ENCODE assay signal across 11 cellular contexts in genomic region chr20:62132421-62132820, GRCh38. TPM values are rescaled to one million over a fixed set of nuclear protein-coding genes. Genes with fewer than 3 reads are reported as not detected.
DNase-seq lines count a peak whose midpoint lies in the region; ATAC-seq and TF ChIP-seq lines count a peak whose summit lies in the region.
"Had no signal": no experiment of that assay in that cellular context is flagged by ENCODE, and none has a peak within 500 bp of the region (broad histone marks: within the 10 kb centered on the region; RNA-seq: fewer than 3 reads in every experiment).

No MANE protein-coding gene starts in this region.

- H3K4me3 Mint-ChIP-seq in activated naive CD8-positive, alpha-beta T cell treated with anti-CD3 and anti-CD28 coated beads, Interleukin-2, amount 10 ng/mL, durations not matched to agents 7 days and 5 days, result no peak overlapping the region
- H3K4me3 Mint-ChIP-seq: B cell had no signal

- H3K27ac ChIP-seq in cardiac muscle cell (peak overlapping the region; percentile 28), lung (ENCODE audit: low read depth in 1 of 2, low read length in 1 of 2) (peak overlapping the region; percentile 43 to 73), upper lobe of right lung (peak overlapping the region; percentile 80)

- no peaks in the 10 kb centered on the region for H3K27me3 Mint-ChIP-seq in activated naive CD8-positive, alpha-beta T cell treated with anti-CD3 and anti-CD28 coated beads, Interleukin-2, amount 10 ng/mL, durations not matched to agents 7 days and 5 days
- H3K27me3 Mint-ChIP-seq: B cell had no signal

- no peaks in the 10 kb centered on the region for H3K4me1 ChIP-seq in cardiac muscle cell (ENCODE audit: low read depth)
- peaks cover 0 to 13% of the 10 kb centered on the region in 2 donors for H3K4me1 ChIP-seq in lung (ENCODE audit: control insufficient read depth in 2 of 2, insufficient read depth in 2 of 2, low read length in 2 of 2)
- peaks cover 21% of the 10 kb centered on the region for H3K4me1 ChIP-seq in upper lobe of right lung
- H3K4me1 ChIP-seq in HAP-1, result no peaks in the 10 kb centered on the region

- H3K9me3 ChIP-seq in cardiac muscle cell (ENCODE audit: low read depth) (no peaks in the 10 kb centered on the region), lung (ENCODE audit: control insufficient read depth in 2 of 2, insufficient read depth in 1 of 2, low read length in 1 of 2) (no peaks in the 10 kb centered on the region), upper lobe of right lung (no peaks in the 10 kb centered on the region), HAP-1 (no peaks in the 10 kb centered on the region)
- H3K9me3 ChIP-seq: thoracic aorta had no signal

- peak overlapping the region; percentile 58 for H3K27ac Mint-ChIP-seq in activated naive CD8-positive, alpha-beta T cell treated with anti-CD3 and anti-CD28 coated beads, Interleukin-2, amount 10 ng/mL, durations not matched to agents 7 days and 5 days
- H3K27ac Mint-ChIP-seq: B cell had no signal

- ATAC-seq in Right ventricle myocardium inferior (no peak), lung (ENCODE audit: insufficient read depth, low FRiP score) (no peak), upper lobe of right lung (peak; percentile 61), HG02571 (IDR thresholded peaks at IDR 0.05; ENCODE audit: unreplicated experiment) (no peak), GM21528 (IDR thresholded peaks at IDR 0.05; ENCODE audit: low FRiP score, unreplicated experiment) (no peak)
- no peak for ATAC-seq in activated naive CD8-positive, alpha-beta T cell treated with anti-CD3 and anti-CD28 coated beads, Interleukin-2, amount 10 ng/mL, durations not matched to agents 7 days and 5 days (ENCODE audit: low read depth)

- intact Hi-C loops in Right ventricle myocardium inferior (cut with DNase I) (no loop called here), upper lobe of right lung (cut with DNase I) (loop anchor here (10.0 kb wide), 1 partner anchor 108 kb away; no protein-coding TSS in a partner anchor)

- no peaks in the 10 kb centered on the region for H3K9me3 Mint-ChIP-seq in activated naive CD8-positive, alpha-beta T cell treated with anti-CD3 and anti-CD28 coated beads, Interleukin-2, amount 10 ng/mL, durations not matched to agents 7 days and 5 days

- no peak overlapping the region for H3K4me3 ChIP-seq in cardiac muscle cell
- H3K4me3 ChIP-seq in lung, result no peak overlapping the region
- peak overlapping the region; percentile 8 for H3K4me3 ChIP-seq in upper lobe of right lung
- no peak overlapping the region for H3K4me3 ChIP-seq in HAP-1
- H3K4me3 ChIP-seq: thoracic aorta had no signal

- H3K36me3 ChIP-seq in cardiac muscle cell (peaks cover 78% of the 10 kb centered on the region), lung (ENCODE audit: control insufficient read depth in 2 of 2, insufficient read depth in 2 of 2, low read length in 2 of 2) (peaks cover 25 to 78% of the 10 kb centered on the region in 2 donors), upper lobe of right lung (peaks cover 100% of the 10 kb centered on the region), HAP-1 (replicated peaks) (peaks cover 96% of the 10 kb centered on the region)

- DNase-seq in cardiac muscle cell (ENCODE audit: low read depth in 1 of 2, low spot score in 1 of 2) (no peak), Right ventricle myocardium inferior (ENCODE audit: missing footprints) (no peak), lung (ENCODE audit: low spot score) (no peak), upper lobe of right lung (no peak), HAP-1 (ENCODE audit: low spot score in 2 of 2) (no peak)
- DNase-seq in activated naive CD8-positive, alpha-beta T cell treated with anti-CD3 and anti-CD28 coated beads, Interleukin-2, amount 10 ng/mL, durations not matched to agents 7 days and 5 days, result no peak
- DNase-seq: NCI-H2081 treated with DMSO at 0.1 percent for 48 hours had no signal

- in situ Hi-C loops in HAP-1 (cut with MboI; ENCODE audit: low sequenced_read_pairs), result no loop called here

- 83% methylated on average over 7 of the region's 7 CpGs for WGBS in lung, 2 donors

- POLR2A ChIA-PET in activated naive CD8-positive, alpha-beta T cell treated with anti-CD3 and anti-CD28 coated beads, Interleukin-2, amount 10 ng/mL, durations not matched to agents 7 days and 5 days (lab: Charles Lee), result interaction anchor here (2.1 kb wide), 1 partner anchor 65 kb away, joined by 8 read pairs; no protein-coding TSS in a partner anchor

- no peaks in the 10 kb centered on the region for H3K27me3 ChIP-seq in cardiac muscle cell
- H3K27me3 ChIP-seq in lung (ENCODE audit: control insufficient read depth, insufficient read depth), result no peaks in the 10 kb centered on the region
- no peaks in the 10 kb centered on the region for H3K27me3 ChIP-seq in upper lobe of right lung
- H3K27me3 ChIP-seq in HAP-1 (ENCODE audit: low read depth), result no peaks in the 10 kb centered on the region

- H3K36me3 Mint-ChIP-seq in activated naive CD8-positive, alpha-beta T cell treated with anti-CD3 and anti-CD28 coated beads, Interleukin-2, amount 10 ng/mL, durations not matched to agents 7 days and 5 days, result peaks cover 29% of the 10 kb centered on the region

- TF ChIP-seq CTCF in cardiac muscle cell (IDR thresholded peaks at IDR 0.05; ENCODE audit: low read depth, low read length), result no peak
- TF ChIP-seq CTCF in lung (IDR thresholded peaks at IDR 0.05; ENCODE audit: control extremely low read depth, extremely low read depth), result no peak
- no peak for TF ChIP-seq CTCF in upper lobe of right lung (IDR thresholded peaks at IDR 0.05)

- H3K4me1 Mint-ChIP-seq in activated naive CD8-positive, alpha-beta T cell treated with anti-CD3 and anti-CD28 coated beads, Interleukin-2, amount 10 ng/mL, durations not matched to agents 7 days and 5 days, result peaks cover 13% of the 10 kb centered on the region

RNA-seq across cellular contexts. Expression of gene LSM14B, which starts 10.1 kb away (rescaled TPM):
- total RNA-seq in cardiac muscle cell, result 63.3 and 71.8 TPM in 2 replicates
- polyA plus RNA-seq in cardiac muscle cell, result 6.5 and 7.5 TPM in 2 replicates
- 55.2 TPM for total RNA-seq in Right ventricle myocardium inferior
- 10 to 100 TPM; 45.1 to 45.5 TPM for total RNA-seq in activated naive CD8-positive, alpha-beta T cell treated with anti-CD3 and anti-CD28 coated beads, Interleukin-2, amount 10 ng/mL, durations not matched to agents 7 days and 5 days
- 10 to 100 TPM; 31.7 to 41.7 TPM for total RNA-seq in lung
- 10 to 100 TPM; 16.4 to 24.0 TPM for polyA plus RNA-seq in lung
- 35.1 TPM for total RNA-seq in upper lobe of right lung

RNA-seq across cellular contexts. Expression of gene PSMA7, which starts 10.8 kb away (rescaled TPM):
- total RNA-seq in cardiac muscle cell (333 and 442 TPM in 2 replicates), Right ventricle myocardium inferior (230 TPM), lung (100 to 1,000 TPM; 100 to 289 TPM), upper lobe of right lung (209 TPM)
- polyA plus RNA-seq in cardiac muscle cell (386 and 505 TPM in 2 replicates), lung (100 to 1,000 TPM; 226 to 478 TPM)
- 100 to 1,000 TPM; 219 to 236 TPM for total RNA-seq in activated naive CD8-positive, alpha-beta T cell treated with anti-CD3 and anti-CD28 coated beads, Interleukin-2, amount 10 ng/mL, durations not matched to agents 7 days and 5 days

RNA-seq across cellular contexts. Expression of gene SS18L1, which starts 11.1 kb away (rescaled TPM):
- total RNA-seq in cardiac muscle cell (25.7 and 38.7 TPM in 2 replicates), Right ventricle myocardium inferior (7.8 TPM), lung (10 to 100 TPM; 15.1 to 24.1 TPM), upper lobe of right lung (12.6 TPM)
- polyA plus RNA-seq in cardiac muscle cell (2.5 and 3.2 TPM in 2 replicates), lung (10 to 100 TPM in 1 of 2 donors, 1 to 10 TPM in 1; 7.2 to 14.6 TPM)
- 10 to 100 TPM; 21.0 to 23.3 TPM for total RNA-seq in activated naive CD8-positive, alpha-beta T cell treated with anti-CD3 and anti-CD28 coated beads, Interleukin-2, amount 10 ng/mL, durations not matched to agents 7 days and 5 days

RNA-seq across cellular contexts. Expression of gene MTG2, which starts 50.4 kb away (rescaled TPM):
- 23.4 and 32.9 TPM in 2 replicates for total RNA-seq in cardiac muscle cell
- polyA plus RNA-seq in cardiac muscle cell, result 20.4 and 27.8 TPM in 2 replicates
- total RNA-seq in Right ventricle myocardium inferior, result 21.6 TPM
- total RNA-seq in activated naive CD8-positive, alpha-beta T cell treated with anti-CD3 and anti-CD28 coated beads, Interleukin-2, amount 10 ng/mL, durations not matched to agents 7 days and 5 days, result 10 to 100 TPM; 34.9 to 39.5 TPM
- 10 to 100 TPM; 18.3 to 35.5 TPM for total RNA-seq in lung
- 10 to 100 TPM; 23.4 to 33.7 TPM for polyA plus RNA-seq in lung
- total RNA-seq in upper lobe of right lung, result 26.5 TPM

Comparison
In these comparisons a context has a peak if more than half of its experiments do, and no peak if none do; other contexts are left out.
1. H3K27ac ChIP-seq: peak in every context shown above with its lines; median percentile 80 in upper lobe of right lung; 58 in lung; 28 in cardiac muscle cell.